Comparison of ENCODE assay signal across 1 cellular context in genomic region chr2:28343184-28343942, GRCh38.
TF ChIP-seq lines count a peak whose summit lies in the region.

No MANE protein-coding gene starts in this region.

TF ChIP-seq in HepG2, 621 proteins besides CTCF, POLR2A, EP300 and RAD21 (continued from another document):
- TF ChIP-seq ZNF704 (CRISPR knock-in tag; IDR thresholded peaks at IDR 0.05; ENCODE audit: borderline replicate concordance): no peak
- TF ChIP-seq GTF3A (CRISPR knock-in tag; conservative IDR thresholded peaks at IDR 0.05): no peak
- TF ChIP-seq KMT2A (CRISPR knock-in tag; IDR thresholded peaks at IDR 0.05): no peak
- TF ChIP-seq, protein P1, sequence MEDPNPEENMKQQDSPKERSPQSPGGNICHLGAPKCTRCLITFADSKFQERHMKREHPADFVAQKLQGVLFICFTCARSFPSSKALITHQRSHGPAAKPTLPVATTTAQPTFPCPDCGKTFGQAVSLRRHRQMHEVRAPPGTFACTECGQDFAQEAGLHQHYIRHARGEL (CRISPR knock-in tag; IDR thresholded peaks at IDR 0.05): no peak
- TF ChIP-seq HMG20B (CRISPR knock-in tag; conservative IDR thresholded peaks at IDR 0.05): no peak
- TF ChIP-seq EHMT2 (IDR thresholded peaks at IDR 0.05; ENCODE audit: borderline replicate concordance, low read depth, low read length): no peak
- no peak for TF ChIP-seq SMC3 (IDR thresholded peaks at IDR 0.05; ENCODE audit: low read length)
- TF ChIP-seq GLI4 (CRISPR knock-in tag; IDR thresholded peaks at IDR 0.05; ENCODE audit: borderline replicate concordance): no peak
- TF ChIP-seq WIZ (CRISPR knock-in tag; IDR thresholded peaks at IDR 0.05): no peak
- no peak for TF ChIP-seq ZNF430 (CRISPR knock-in tag; IDR thresholded peaks at IDR 0.05)
- no peak for TF ChIP-seq FIP1L1 (IDR thresholded peaks at IDR 0.05; ENCODE audit: borderline replicate concordance, insufficient read depth, low read depth, low read length)
